In the genomic region with DNA sequence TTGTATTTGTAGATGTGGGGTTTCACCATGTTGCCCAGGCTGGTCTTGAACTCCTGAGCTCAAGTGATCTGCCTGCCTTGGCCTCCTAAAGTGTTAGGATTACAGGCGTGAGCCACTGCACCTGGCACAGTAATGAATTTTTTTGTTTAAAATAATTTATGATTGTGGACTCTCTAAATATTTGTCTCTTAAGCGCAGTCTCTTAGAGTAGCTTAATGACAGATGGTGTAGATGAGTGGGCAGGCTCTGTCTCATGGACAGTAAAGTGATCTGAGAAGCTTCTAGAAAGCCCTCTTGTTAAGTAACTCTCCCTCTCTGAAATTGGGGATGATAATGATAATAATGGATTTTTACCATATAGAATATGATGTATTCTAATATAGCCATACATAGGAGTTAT, we compare ENCODE assay signal across 11 cellular contexts.
"Had no signal": no experiment of that assay in that cellular context is flagged by ENCODE, and none has a peak within 500 bp of the region (broad histone marks: within the 10 kb centered on the region; RNA-seq: fewer than 3 reads in every experiment).

No MANE protein-coding gene starts in this region.

- H3K4me1 ChIP-seq: ascending aorta, lower lobe of right lung, parathyroid adenoma, testis, upper lobe of right lung had no signal

- H3K27ac ChIP-seq: ascending aorta, lower lobe of right lung, parathyroid adenoma, testis, upper lobe of right lung had no signal

- ATAC-seq: activated naive CD8-positive, alpha-beta T cell treated with anti-CD3 and anti-CD28 coated beads, Interleukin-2, amount 50 U/mL, for 24 hours; lower lobe of right lung; upper lobe of right lung had no signal

- DNase-seq: activated CD4-positive, alpha-beta memory T cell treated with anti-CD3 and anti-CD28 coated beads, Interleukin-2, amount 10 ng/mL, durations not matched to agents 7 days and 5 days; activated naive CD4-positive, alpha-beta T cell treated with Interleukin-2 at 50 U/mL for 16 hours; activated naive CD8-positive, alpha-beta T cell treated with anti-CD3 and anti-CD28 coated beads, Interleukin-2, amount 50 U/mL, for 24 hours; glutamatergic neuron; immature natural killer cell; lower lobe of right lung; stimulated activated CD4-positive, alpha-beta T cell treated with anti-CD3 and anti-CD28 coated beads, Interleukin-4, amount 100 ng/mL, for 1 hour; testis; upper lobe of right lung had no signal

- H3K27me3 ChIP-seq: ascending aorta, testis, upper lobe of right lung had no signal
